Comparison of ENCODE assay signal across 28 cellular contexts in genomic region chr3:172225215-172225707, GRCh38.
"Had no signal": no experiment of that assay in that cellular context is flagged by ENCODE, and none has a peak within 500 bp of the region (broad histone marks: within the 10 kb centered on the region; RNA-seq: fewer than 3 reads in every experiment).

No MANE protein-coding gene starts in this region.

- H3K4me3 ChIP-seq: ascending aorta, cardiac muscle cell, coronary artery, dorsolateral prefrontal cortex, gastrocnemius medialis, transverse colon had no signal

- H3K36me3 Mint-ChIP-seq: activated naive CD4-positive, alpha-beta T cell treated with anti-CD3 and anti-CD28 coated beads, Interleukin-2, amount 10 ng/mL, durations not matched to agents 7 days and 5 days; naive B cell had no signal

- H3K36me3 ChIP-seq: transverse colon had no signal

- H3K9ac ChIP-seq: parathyroid adenoma had no signal

- ATAC-seq: activated CD4-positive, CD25-positive, alpha-beta regulatory T cell treated with anti-CD3 and anti-CD28 coated beads, Interleukin-2, amount 50 U/mL, for 24 hours; gastrocnemius medialis; left cardiac atrium; right cardiac atrium had no signal

- H3K27me3 ChIP-seq: ascending aorta, cardiac muscle cell, dorsolateral prefrontal cortex, gastrocnemius medialis, transverse colon had no signal

- H3K4me3 Mint-ChIP-seq: activated CD4-positive, alpha-beta memory T cell treated with anti-CD3 and anti-CD28 coated beads for 36 hours; activated naive CD4-positive, alpha-beta T cell treated with anti-CD3 and anti-CD28 coated beads, Interleukin-2, amount 10 ng/mL, durations not matched to agents 7 days and 5 days; activated naive CD8-positive, alpha-beta T cell treated with anti-CD3 and anti-CD28 coated beads, Interleukin-2, amount 10 ng/mL, durations not matched to agents 7 days and 5 days; activated T-cell treated with anti-CD3 and anti-CD28 coated beads, Interleukin-2, amount 50 U/mL, for 24 hours; brain; naive B cell; neural crest cell had no signal

- H3K27ac Mint-ChIP-seq: activated CD4-positive, alpha-beta memory T cell treated with anti-CD3 and anti-CD28 coated beads for 36 hours; activated naive CD4-positive, alpha-beta T cell treated with anti-CD3 and anti-CD28 coated beads, Interleukin-2, amount 10 ng/mL, durations not matched to agents 7 days and 5 days; activated naive CD8-positive, alpha-beta T cell treated with anti-CD3 and anti-CD28 coated beads, Interleukin-2, amount 10 ng/mL, durations not matched to agents 7 days and 5 days; activated T-cell treated with anti-CD3 and anti-CD28 coated beads, Interleukin-2, amount 50 U/mL, for 24 hours; naive B cell had no signal

- H3K9me3 Mint-ChIP-seq: activated CD4-positive, alpha-beta memory T cell treated with anti-CD3 and anti-CD28 coated beads for 36 hours; activated naive CD4-positive, alpha-beta T cell treated with anti-CD3 and anti-CD28 coated beads, Interleukin-2, amount 10 ng/mL, durations not matched to agents 7 days and 5 days; activated naive CD8-positive, alpha-beta T cell treated with anti-CD3 and anti-CD28 coated beads, Interleukin-2, amount 10 ng/mL, durations not matched to agents 7 days and 5 days; activated T-cell treated with anti-CD3 and anti-CD28 coated beads, Interleukin-2, amount 50 U/mL, for 24 hours; brain; naive B cell had no signal

- H3K27me3 Mint-ChIP-seq: activated CD4-positive, alpha-beta memory T cell treated with anti-CD3 and anti-CD28 coated beads for 36 hours; activated naive CD4-positive, alpha-beta T cell treated with anti-CD3 and anti-CD28 coated beads, Interleukin-2, amount 10 ng/mL, durations not matched to agents 7 days and 5 days; activated naive CD8-positive, alpha-beta T cell treated with anti-CD3 and anti-CD28 coated beads, Interleukin-2, amount 10 ng/mL, durations not matched to agents 7 days and 5 days; activated T-cell treated with anti-CD3 and anti-CD28 coated beads, Interleukin-2, amount 50 U/mL, for 24 hours; brain; naive B cell had no signal

- H3K4me1 Mint-ChIP-seq: activated naive CD4-positive, alpha-beta T cell treated with anti-CD3 and anti-CD28 coated beads, Interleukin-2, amount 10 ng/mL, durations not matched to agents 7 days and 5 days; activated naive CD8-positive, alpha-beta T cell treated with anti-CD3 and anti-CD28 coated beads, Interleukin-2, amount 10 ng/mL, durations not matched to agents 7 days and 5 days; naive B cell had no signal

- H3K9me3 ChIP-seq: ascending aorta, gastrocnemius medialis, transverse colon had no signal

- H3K27ac ChIP-seq: ascending aorta, cardiac muscle cell, coronary artery, dorsolateral prefrontal cortex, gastrocnemius medialis, parathyroid adenoma, transverse colon, VCaP had no signal

- H2AFZ ChIP-seq: parathyroid adenoma had no signal

- DNase-seq: activated CD4-positive, alpha-beta memory T cell treated with anti-CD3 and anti-CD28 coated beads for 36 hours; activated CD4-positive, alpha-beta T cell treated with anti-CD3 and anti-CD28 coated beads for 48 hours; activated CD8-positive, alpha-beta memory T cell treated with anti-CD3 and anti-CD28 coated beads, Interleukin-2, amount 50 U/mL, for 4 hours; activated gamma-delta T cell; activated naive CD4-positive, alpha-beta T cell treated with anti-CD3 and anti-CD28 coated beads, Interleukin-2, amount 10 ng/mL, durations not matched to agents 7 days and 5 days; activated naive CD8-positive, alpha-beta T cell treated with anti-CD3 and anti-CD28 coated beads, Interleukin-2, amount 10 ng/mL, durations not matched to agents 7 days and 5 days; activated T-cell treated with anti-CD3 and anti-CD28 coated beads, Interleukin-2, amount 50 U/mL, for 24 hours; cerebellar nuclear complex; dorsolateral prefrontal cortex; effector memory CD4-positive, alpha-beta T cell; gastrocnemius medialis; glutamatergic neuron; left cardiac atrium; mammary epithelial cell; naive B cell; nucleus accumbens; right cardiac atrium; stimulated activated CD4-positive, alpha-beta T cell treated with anti-CD3 and anti-CD28 coated beads, Interleukin-2, amount 100 ng/mL, for 48 hours; stimulated activated naive CD4-positive, alpha-beta T cell treated with Interleukin-2 at 50 U/mL for 16 hours; transverse colon had no signal
